17 cellular contexts compared by ENCODE assay signal in genomic region chr16:88358033-88358481, GRCh38. TPM values are rescaled to one million over a fixed set of nuclear protein-coding genes. Genes with fewer than 3 reads are reported as not detected.
DNase-seq lines count a peak whose midpoint lies in the region; ATAC-seq and TF ChIP-seq lines count a peak whose summit lies in the region.
"Had no signal": no experiment of that assay in that cellular context is flagged by ENCODE, and none has a peak within 500 bp of the region (broad histone marks: within the 10 kb centered on the region; RNA-seq: fewer than 3 reads in every experiment).

No MANE protein-coding gene starts in this region.

- H3K4me1 ChIP-seq in heart right ventricle (no peaks in the 10 kb centered on the region), upper lobe of right lung (no peaks in the 10 kb centered on the region)
- H3K4me1 ChIP-seq: SJCRH30 had no signal

- H3K9me3 Mint-ChIP-seq in chondrocyte (ENCODE audit: low read depth) = peaks cover 17% of the 10 kb centered on the region
- no peaks in the 10 kb centered on the region for H3K9me3 Mint-ChIP-seq in neural crest cell

- no peaks in the 10 kb centered on the region for H3K36me3 ChIP-seq in heart right ventricle
- no peaks in the 10 kb centered on the region for H3K36me3 ChIP-seq in upper lobe of right lung
- H3K36me3 ChIP-seq: SJCRH30 had no signal

- H3K4me3 Mint-ChIP-seq in chondrocyte (ENCODE audit: unreplicated experiment) (no peak overlapping the region), neural crest cell (peak overlapping the region; percentile 72)
- H3K4me3 Mint-ChIP-seq: GM23338, HFFc6 had no signal

- ATAC-seq in Right ventricle myocardium superior (ENCODE audit: poor library complexity) (no peak), heart right ventricle (no peak), upper lobe of right lung (no peak), GM18517 (IDR thresholded peaks at IDR 0.05; ENCODE audit: unreplicated experiment) (no peak)

- no peak for TF ChIP-seq CTCF in heart right ventricle (IDR thresholded peaks at IDR 0.05)
- no peak for TF ChIP-seq CTCF in chondrocyte (IDR thresholded peaks at IDR 0.05)
- TF ChIP-seq CTCF in neural crest cell (conservative IDR thresholded peaks at IDR 0.05) = no peak
- TF ChIP-seq CTCF in upper lobe of right lung (IDR thresholded peaks at IDR 0.05) = no peak
- TF ChIP-seq CTCF in GM10248 (IDR thresholded peaks at IDR 0.05; ENCODE audit: control extremely low read depth, extremely low read depth, low read depth, missing control alignments) = no peak

- POLR2A ChIA-PET in GM10248 (lab: Yijun Ruan, JAX) = no interaction called here

- H3K27ac ChIP-seq in heart right ventricle (no peak overlapping the region), upper lobe of right lung (no peak overlapping the region)
- H3K27ac ChIP-seq: SJCRH30 had no signal

- DNase-seq in Right ventricle myocardium superior (peak; percentile 32), heart right ventricle (no peak), chondrocyte (ENCODE audit: low spot score) (peak; percentile 87), neural crest cell (ENCODE audit: low read depth, low spot score) (peak; percentile 54), upper lobe of right lung (peak; percentile 62), GM10248 (ENCODE audit: extremely low spot score) (no peak), dermis blood vessel endothelial cell (no peak)
- DNase-seq: 8988T; DND-41; NCI-H1417 treated with DMSO at 0.1 percent for 48 hours; NCI-H1930; NCI-H446; NK-92 treated with Interleukin-12 subunit alpha and Interleukin-12 subunit beta, amount 100 ng/mL, for 24 hours; SJCRH30 had no signal

- 56 to 67% methylated on average over 17 of the region's 17 CpGs for WGBS in heart right ventricle, 2 donors

- H3K27ac Mint-ChIP-seq in chondrocyte (ENCODE audit: unreplicated experiment) = no peak overlapping the region
- peak overlapping the region; percentile 97 for H3K27ac Mint-ChIP-seq in neural crest cell (ENCODE audit: unreplicated experiment)
- H3K27ac Mint-ChIP-seq: GM23338, HFFc6 had no signal

- intact Hi-C loops in Right ventricle myocardium superior (cut with DNase I) = no loop called here
- intact Hi-C loops in heart right ventricle (cut with DNase I) = no loop called here
- intact Hi-C loops in upper lobe of right lung (cut with DNase I) = no loop called here

- H3K4me1 Mint-ChIP-seq in chondrocyte (ENCODE audit: low read depth) (peaks cover 8% of the 10 kb centered on the region), neural crest cell (peaks cover 34% of the 10 kb centered on the region)

- peaks cover 0 to 15% (median 4%) of the 10 kb centered on the region in 11 donors for H3K9me3 ChIP-seq in heart right ventricle
- H3K9me3 ChIP-seq in upper lobe of right lung = no peaks in the 10 kb centered on the region
- H3K9me3 ChIP-seq: SJCRH30 had no signal

- peaks cover 0 to 8% (median 4%) of the 10 kb centered on the region in 7 donors for H3K27me3 ChIP-seq in heart right ventricle
- no peaks in the 10 kb centered on the region for H3K27me3 ChIP-seq in upper lobe of right lung
- H3K27me3 ChIP-seq: SJCRH30 had no signal

- H3K36me3 Mint-ChIP-seq in chondrocyte (ENCODE audit: low read depth) (peaks cover 4% of the 10 kb centered on the region), neural crest cell (ENCODE audit: low read depth) (no peaks in the 10 kb centered on the region)

- CTCF ChIA-PET in GM10248 (lab: Yijun Ruan, JAX) = no interaction called here

- H3K4me3 ChIP-seq in heart right ventricle (no peak overlapping the region), upper lobe of right lung (no peak overlapping the region)
- H3K4me3 ChIP-seq: GM23338, SJCRH30 had no signal

- H3K27me3 Mint-ChIP-seq in chondrocyte (ENCODE audit: low read depth) (peaks cover 4% of the 10 kb centered on the region), neural crest cell (ENCODE audit: low read depth) (peaks cover 2% of the 10 kb centered on the region)

RNA-seq across cellular contexts. Expression of gene ZNF469, which starts 24.7 kb away (rescaled TPM):
- total RNA-seq in Right ventricle myocardium superior = 0.94 TPM
- 1 to 10 TPM in 6 of 10 donors, under 1 TPM in 4; 0.59 to 1.7 (median 1.0) TPM for total RNA-seq in heart right ventricle
- polyA plus RNA-seq in heart right ventricle = under 1 TPM; 0.23 to 0.73 TPM
- 19.0 to 62.8 TPM (median 60.5 TPM) in 3 replicates for total RNA-seq in chondrocyte
- 0.52 and 0.58 TPM in 2 replicates for total RNA-seq in neural crest cell
- total RNA-seq in upper lobe of right lung = 2.1 TPM
- total RNA-seq in dermis blood vessel endothelial cell = 0.79 and 1.0 TPM in 2 replicates
- total RNA-seq: SJCRH30 had no signal

Comparison
In these comparisons a context has a peak if more than half of its experiments do, and no peak if none do; other contexts are left out.
1. DNase-seq: peak in Right ventricle myocardium superior (single experiment), chondrocyte (single experiment), neural crest cell (single experiment) and upper lobe of right lung (single experiment); none in heart right ventricle (0 of 2), GM10248 (single experiment) and dermis blood vessel endothelial cell (single experiment).